ENCODE assay signal across 11 cellular contexts in genomic region chr17:44384281-44384822, GRCh38. TPM values are rescaled to one million over a fixed set of nuclear protein-coding genes. Genes with fewer than 3 reads are reported as not detected.
DNase-seq lines count a peak whose midpoint lies in the region; ATAC-seq and TF ChIP-seq lines count a peak whose summit lies in the region.
"Had no signal": no experiment of that assay in that cellular context is flagged by ENCODE, and none has a peak within 500 bp of the region (broad histone marks: within the 10 kb centered on the region; RNA-seq: fewer than 3 reads in every experiment).

No MANE protein-coding gene starts in this region.

- H3K27me3 ChIP-seq in DOHH2 (ENCODE audit: control insufficient read depth, low read length) (peaks cover 15% of the 10 kb centered on the region), PC-3 (ENCODE audit: low read length) (no peaks in the 10 kb centered on the region), hepatocyte (peaks cover 31% of the 10 kb centered on the region), WERI-Rb-1 (ENCODE audit: insufficient read depth, low read depth, severe bottlenecking) (no peaks in the 10 kb centered on the region)

- intact Hi-C loops in PC-3 (cut with micrococcal nuclease) = no loop called here
- intact Hi-C loops in posterior vena cava (cut with DNase I) = no loop called here

- no TSS peak for BruUV-seq in PC-3 (replicated peaks; lab: Mats Ljungman, UMichigan)

- H3F3A ChIP-seq in DOHH2 (ENCODE audit: control insufficient read depth, insufficient read depth) (no peaks in the 10 kb centered on the region), PC-3 (ENCODE audit: low read length, unreplicated experiment) (no peaks in the 10 kb centered on the region)

- H3K9me2 ChIP-seq in DOHH2 (replicated peaks; ENCODE audit: control insufficient read depth, low read length) (no peaks in the 10 kb centered on the region), PC-3 (replicated peaks; ENCODE audit: low read length) (no peaks in the 10 kb centered on the region), hepatocyte (replicated peaks; ENCODE audit: insufficient read depth) (no peaks in the 10 kb centered on the region)

- H3K4me3 ChIP-seq in DOHH2 (ENCODE audit: low read length) (no peak overlapping the region; the same call in 1 of the 2 replicates), PC-3 (ENCODE audit: low read length) (no peak overlapping the region), hepatocyte (no peak overlapping the region), WERI-Rb-1 (ENCODE audit: low read depth, low read length) (no peak overlapping the region)

- POLR2A ChIA-PET in PC-3 (lab: Charles Lee; ENCODE audit: unreplicated experiment) = interaction anchor here (0.6 kb wide), 1 partner anchor 22 kb away, joined by 12 read pairs; no protein-coding TSS in a partner anchor

- no peak overlapping the region for H3K9ac ChIP-seq in PC-3 (ENCODE audit: low read length)

- TF ChIP-seq CTCF in DOHH2 (IDR thresholded peaks at IDR 0.05; ENCODE audit: low read depth, low read length, poor library complexity, severe bottlenecking) (no peak), PC-3 (conservative IDR thresholded peaks at IDR 0.05; ENCODE audit: low read depth, low read length) (no peak), hepatocyte (IDR thresholded peaks at IDR 0.05; ENCODE audit: poor library complexity) (no peak), WERI-Rb-1 (IDR thresholded peaks at IDR 0.05; ENCODE audit: low read depth, low read length) (no peak)

- 22% methylated on average over 27 of the region's 29 CpGs for WGBS in hepatocyte (ENCODE audit: low lambda C conversion rate, missing lambda C conversion rate)

- H3K27ac ChIP-seq in DOHH2 (ENCODE audit: low read depth, low read length) = no peak overlapping the region
- no peak overlapping the region for H3K27ac ChIP-seq in PC-3 (ENCODE audit: low read length)
- H3K27ac ChIP-seq in hepatocyte = no peak overlapping the region
- H3K27ac ChIP-seq in WERI-Rb-1 = no peak overlapping the region

- H3K4me1 ChIP-seq in DOHH2 (ENCODE audit: control insufficient read depth, low read length) (peaks cover 5% of the 10 kb centered on the region; the same call in 1 of the 2 replicates), PC-3 (ENCODE audit: insufficient read depth, low read length) (peaks cover 10% of the 10 kb centered on the region), hepatocyte (ENCODE audit: insufficient read depth) (peaks cover 5% of the 10 kb centered on the region)

- H3K9me3 ChIP-seq in DOHH2 (ENCODE audit: control insufficient read depth, insufficient read depth, low read length) (no peaks in the 10 kb centered on the region), PC-3 (ENCODE audit: low read length) (no peaks in the 10 kb centered on the region), hepatocyte (ENCODE audit: low read depth) (no peaks in the 10 kb centered on the region), WERI-Rb-1 (ENCODE audit: severe bottlenecking) (peaks cover 17% of the 10 kb centered on the region)

- CTCF ChIA-PET in PC-3 (lab: Charles Lee) = no interaction called here

- no peaks in the 10 kb centered on the region for H3K79me2 ChIP-seq in DOHH2 (ENCODE audit: control insufficient read depth, low read length)
- H3K79me2 ChIP-seq in PC-3 (ENCODE audit: low read length) = no peaks in the 10 kb centered on the region
- no peaks in the 10 kb centered on the region for H3K79me2 ChIP-seq in hepatocyte

- no peaks in the 10 kb centered on the region for H4K20me1 ChIP-seq in DOHH2 (ENCODE audit: control insufficient read depth, insufficient read depth, low read depth, low read length)
- H4K20me1 ChIP-seq in PC-3 (ENCODE audit: low read length) = no peaks in the 10 kb centered on the region
- no peaks in the 10 kb centered on the region for H4K20me1 ChIP-seq in hepatocyte (ENCODE audit: insufficient read depth, poor library complexity, severe bottlenecking)

- H2AFZ ChIP-seq in PC-3 (ENCODE audit: low read length) (no peak overlapping the region), hepatocyte (peak overlapping the region; percentile 52)

- no peaks in the 10 kb centered on the region for H3K36me3 ChIP-seq in DOHH2 (ENCODE audit: control insufficient read depth, low read length)
- no peaks in the 10 kb centered on the region for H3K36me3 ChIP-seq in PC-3 (ENCODE audit: low read depth, low read length)
- H3K36me3 ChIP-seq in hepatocyte (replicated peaks; ENCODE audit: insufficient read depth, low read depth) = no peaks in the 10 kb centered on the region
- no peaks in the 10 kb centered on the region for H3K36me3 ChIP-seq in WERI-Rb-1

- ATAC-seq in PC-3 (no peak), HG03342 (IDR thresholded peaks at IDR 0.05; ENCODE audit: unreplicated experiment) (no peak)

- DNase-seq in PC-3 (no peak), hepatocyte (ENCODE audit: low spot score) (no peak), posterior vena cava (ENCODE audit: low spot score) (peak; percentile 70), WERI-Rb-1 (no peak), COR-L47 (lab: John Stamatoyannopoulos, UW) (no peak)
- DNase-seq: activated CD4-positive, alpha-beta T cell treated with anti-CD3 and anti-CD28 coated beads for 4 hours; small intestine; stimulated activated naive CD4-positive, alpha-beta T cell had no signal

- H3K4me2 ChIP-seq in DOHH2 (ENCODE audit: low read length) = peak overlapping the region; percentile 60
- H3K4me2 ChIP-seq in PC-3 (ENCODE audit: low read length) = peak overlapping the region; percentile 100; the same call in 1 of the 2 replicates
- H3K4me2 ChIP-seq in hepatocyte = peak overlapping the region; percentile 93

RNA-seq across cellular contexts. Expression of gene ITGA2B, which starts 5.1 kb away (rescaled TPM):
- 3.1 and 7.1 TPM in 2 replicates for total RNA-seq in PC-3 (2014; rRNA removed)
- 0.77 TPM in 1 of 2 replicates, not detected in the other for total RNA-seq in hepatocyte
- polyA plus RNA-seq in hepatocyte = 1.0 and 3.6 TPM in 2 replicates
- total RNA-seq in posterior vena cava = 1 to 10 TPM; 1.4 to 2.0 TPM
- total RNA-seq: bronchial epithelial cell had no signal

RNA-seq across cellular contexts. Expression of gene FAM171A2, which starts 20.7 kb away (rescaled TPM):
- total RNA-seq in PC-3 (2014; rRNA removed) (16.3 and 22.6 TPM in 2 replicates), hepatocyte (12.8 and 13.9 TPM in 2 replicates), posterior vena cava (under 1 TPM; 0.43 to 0.69 TPM)
- 19.4 and 22.8 TPM in 2 replicates for polyA plus RNA-seq in hepatocyte

RNA-seq across cellular contexts. Expression of gene GRN, which starts 39.2 kb away (rescaled TPM):
- 400 and 465 TPM in 2 replicates for total RNA-seq in PC-3 (2014; rRNA removed)
- total RNA-seq in hepatocyte = 210 and 299 TPM in 2 replicates
- 785 and 828 TPM in 2 replicates for polyA plus RNA-seq in hepatocyte
- 100 to 1,000 TPM; 149 to 261 TPM for total RNA-seq in posterior vena cava

RNA-seq across cellular contexts. Expression of gene SLC25A39, which starts 59.7 kb away (rescaled TPM):
- total RNA-seq in PC-3 (2014; rRNA removed) (726 and 797 TPM in 2 replicates), hepatocyte (92.7 and 108 TPM in 2 replicates), posterior vena cava (10 to 100 TPM; 47.0 to 56.9 TPM)
- 179 and 191 TPM in 2 replicates for polyA plus RNA-seq in hepatocyte
